ENCODE assay signal across 1 cellular context in genomic region chr16:57507414-57508083, GRCh38.
TF ChIP-seq lines count a peak whose summit lies in the region.

No MANE protein-coding gene starts in this region.

TF ChIP-seq in GM23338, 12 proteins besides CTCF, POLR2A, EP300 and RAD21:
- TF ChIP-seq ZNF462 (CRISPR knock-in tag; IDR thresholded peaks at IDR 0.05) (no peak), ZNF114 (CRISPR knock-in tag; IDR thresholded peaks at IDR 0.05) (no peak), CREB1 (CRISPR knock-in tag; IDR thresholded peaks at IDR 0.05; ENCODE audit: low read depth) (no peak), STAT1 (IDR thresholded peaks at IDR 0.05; ENCODE audit: unreplicated experiment) (no peak), ZNF331 (CRISPR knock-in tag; IDR thresholded peaks at IDR 0.05; ENCODE audit: low read depth) (no peak), REST (IDR thresholded peaks at IDR 0.05; ENCODE audit: unreplicated experiment) (no peak), ETS1 (IDR thresholded peaks at IDR 0.05) (no peak), EZH2 (IDR thresholded peaks at IDR 0.05; ENCODE audit: low read depth, unreplicated experiment) (no peak), NANOG (IDR thresholded peaks at IDR 0.05; ENCODE audit: borderline replicate concordance) (no peak), JUNB (IDR thresholded peaks at IDR 0.05; ENCODE audit: unreplicated experiment) (no peak), POLR2AphosphoS5 (IDR thresholded peaks at IDR 0.05; ENCODE audit: low read depth) (no peak), EZH2phosphoT487 (IDR thresholded peaks at IDR 0.05; ENCODE audit: unreplicated experiment) (no peak)
